ENCODE assay signal across 26 cellular contexts in genomic region chr5:1244976-1245375, GRCh38. TPM values are rescaled to one million over a fixed set of nuclear protein-coding genes. Genes with fewer than 3 reads are reported as not detected.
A peak's percentile ranks its signal among the peaks of the same experiment; 100 is the strongest.
DNase-seq lines count a peak whose midpoint lies in the region; ATAC-seq and TF ChIP-seq lines count a peak whose summit lies in the region.
"Had no signal": no experiment of that assay in that cellular context is flagged by ENCODE, and none has a peak within 500 bp of the region (broad histone marks: within the 10 kb centered on the region; RNA-seq: fewer than 3 reads in every experiment).

No MANE protein-coding gene starts in this region.

- no peaks in the 10 kb centered on the region for H3K36me3 ChIP-seq in spleen
- H3K36me3 ChIP-seq: esophagus squamous epithelium, heart right ventricle, ovary, transverse colon had no signal

- no peak for TF ChIP-seq CTCF in endothelial cell (IDR thresholded peaks at IDR 0.05; ENCODE audit: unreplicated experiment)
- peak; percentile 43 for TF ChIP-seq CTCF in progenitor cell of endocrine pancreas (IDR thresholded peaks at IDR 0.05; ENCODE audit: unreplicated experiment)
- TF ChIP-seq CTCF in spleen (IDR thresholded peaks at IDR 0.05 in 8 of 11, conservative IDR thresholded peaks at IDR 0.05 in 3 of 11), result no peak

- H3K27ac ChIP-seq in spleen, result no peak overlapping the region
- H3K27ac ChIP-seq: esophagus squamous epithelium, heart right ventricle, KMS-11, ovary, transverse colon had no signal

- no peak for TF ChIP-seq POLR2A in spleen (IDR thresholded peaks at IDR 0.05)

- H3K4me3 Mint-ChIP-seq in endothelial cell (ENCODE audit: unreplicated experiment), result no peak overlapping the region
- H3K4me3 Mint-ChIP-seq in progenitor cell of endocrine pancreas (ENCODE audit: low read depth), result no peak overlapping the region
- H3K4me3 Mint-ChIP-seq: activated CD4-positive, alpha-beta T cell treated with anti-CD3 and anti-CD28 coated beads for 36 hours; activated naive CD4-positive, alpha-beta T cell treated with anti-CD3 and anti-CD28 coated beads, Interleukin-2, amount 50 U/mL, for 24 hours; brain; CD4-positive, alpha-beta T cell; stimulated activated memory B cell treated with anti-CD40 and anti-IgM and Interleukin-4, amounts not matched to agents 10 μg/mL and 1 μg/mL and 100 μg/mL, for 72 hours; T-helper 1 cell treated with Interleukin-12 subunit alpha and Interleukin-12 subunit beta and Interleukin-4 antibody, amounts not matched to agents 30 μg/mL and 1 μg/mL, for 36 hours had no signal

- peaks cover 3 to 72% (median 34%) of the 10 kb centered on the region in 7 donors for H3K27me3 ChIP-seq in spleen (replicated peaks in 1 of 7)
- H3K27me3 ChIP-seq: ovary had no signal

- H3K4me1 Mint-ChIP-seq in endothelial cell (ENCODE audit: unreplicated experiment) (peaks cover 10% of the 10 kb centered on the region), progenitor cell of endocrine pancreas (ENCODE audit: low read depth) (peaks cover 1% of the 10 kb centered on the region)
- H3K4me1 Mint-ChIP-seq: activated CD4-positive, alpha-beta T cell treated with anti-CD3 and anti-CD28 coated beads for 36 hours; activated naive CD4-positive, alpha-beta T cell treated with anti-CD3 and anti-CD28 coated beads, Interleukin-2, amount 50 U/mL, for 24 hours; stimulated activated memory B cell treated with anti-CD40 and anti-IgM and Interleukin-4, amounts not matched to agents 10 μg/mL and 1 μg/mL and 100 μg/mL, for 72 hours had no signal

- peaks cover 0 to 5% (median 0%) of the 10 kb centered on the region in 6 donors for H3K4me1 ChIP-seq in spleen
- H3K4me1 ChIP-seq: esophagus squamous epithelium, heart right ventricle had no signal

- H3K4me3 ChIP-seq in spleen, result no peak overlapping the region
- H3K4me3 ChIP-seq: esophagus squamous epithelium, heart right ventricle, ovary, smooth muscle cell, transverse colon had no signal

- ATAC-seq in HG02970 (IDR thresholded peaks at IDR 0.05; ENCODE audit: low FRiP score, unreplicated experiment), result no peak
- no peak for ATAC-seq in GM21529 (IDR thresholded peaks at IDR 0.05; ENCODE audit: unreplicated experiment)
- ATAC-seq: activated CD4-positive, alpha-beta T cell treated with anti-CD3 and anti-CD28 coated beads for 36 hours; heart right ventricle; stimulated activated memory B cell treated with anti-CD40 and anti-IgM and Interleukin-4, amounts not matched to agents 10 μg/mL and 1 μg/mL and 100 μg/mL, for 72 hours had no signal

- 37 to 63% (median 58%) methylated on average over 6 to 10 of the region's 10 CpGs for WGBS in spleen, 5 donors

- no peaks in the 10 kb centered on the region for H3K9me3 ChIP-seq in spleen
- H3K9me3 ChIP-seq: esophagus squamous epithelium, heart right ventricle, ovary, transverse colon had no signal

- H3K36me3 Mint-ChIP-seq in endothelial cell (ENCODE audit: low read depth, unreplicated experiment) (peaks cover 4% of the 10 kb centered on the region), progenitor cell of endocrine pancreas (ENCODE audit: insufficient read depth) (no peaks in the 10 kb centered on the region)
- H3K36me3 Mint-ChIP-seq: activated naive CD4-positive, alpha-beta T cell treated with anti-CD3 and anti-CD28 coated beads, Interleukin-2, amount 50 U/mL, for 24 hours; brain; stimulated activated memory B cell treated with anti-CD40 and anti-IgM and Interleukin-4, amounts not matched to agents 10 μg/mL and 1 μg/mL and 100 μg/mL, for 72 hours had no signal

- H3K9me3 Mint-ChIP-seq in endothelial cell (ENCODE audit: unreplicated experiment), result no peaks in the 10 kb centered on the region
- no peaks in the 10 kb centered on the region for H3K9me3 Mint-ChIP-seq in progenitor cell of endocrine pancreas (ENCODE audit: low read depth)
- H3K9me3 Mint-ChIP-seq: activated naive CD4-positive, alpha-beta T cell treated with anti-CD3 and anti-CD28 coated beads, Interleukin-2, amount 50 U/mL, for 24 hours; brain; CD4-positive, alpha-beta T cell; stimulated activated memory B cell treated with anti-CD40 and anti-IgM and Interleukin-4, amounts not matched to agents 10 μg/mL and 1 μg/mL and 100 μg/mL, for 72 hours; T-helper 1 cell treated with Interleukin-12 subunit alpha and Interleukin-12 subunit beta and Interleukin-4 antibody, amounts not matched to agents 30 μg/mL and 1 μg/mL, for 36 hours had no signal

- intact Hi-C loops in spleen (cut with DNase I; ENCODE audit: low total_unique reads), result no loop called here

- DNase-seq in NCI-H146 (lab: John Stamatoyannopoulos, UW) (peak; percentile 34), NCI-H146 treated with DMSO at 0.1 percent for 48 hours (lab: John Stamatoyannopoulos, UW; ENCODE audit: unreplicated experiment) (no peak), M059J (ENCODE audit: low read depth) (peak; percentile 27), endothelial cell (ENCODE audit: low spot score) (peak; percentile 68), progenitor cell of endocrine pancreas (ENCODE audit: low spot score, unreplicated experiment) (no peak), spleen (no peak)
- DNase-seq: activated CD4-positive, alpha-beta T cell treated with anti-CD3 and anti-CD28 coated beads for 36 hours; CD4-positive, alpha-beta T cell; dermis blood vessel endothelial cell; esophagus squamous epithelium; heart right ventricle; NCI-H187; NCI-H524 treated with DMSO at 0.1 percent for 48 hours; ovary; transverse colon had no signal

- no peak overlapping the region for H3K27ac Mint-ChIP-seq in endothelial cell (ENCODE audit: unreplicated experiment)
- H3K27ac Mint-ChIP-seq in progenitor cell of endocrine pancreas, result no peak overlapping the region
- H3K27ac Mint-ChIP-seq: activated CD4-positive, alpha-beta T cell treated with anti-CD3 and anti-CD28 coated beads for 36 hours; activated naive CD4-positive, alpha-beta T cell treated with anti-CD3 and anti-CD28 coated beads, Interleukin-2, amount 50 U/mL, for 24 hours; brain; CD4-positive, alpha-beta T cell; stimulated activated memory B cell treated with anti-CD40 and anti-IgM and Interleukin-4, amounts not matched to agents 10 μg/mL and 1 μg/mL and 100 μg/mL, for 72 hours; T-helper 1 cell treated with Interleukin-12 subunit alpha and Interleukin-12 subunit beta and Interleukin-4 antibody, amounts not matched to agents 30 μg/mL and 1 μg/mL, for 36 hours had no signal

- peaks cover 9% of the 10 kb centered on the region for H3K27me3 Mint-ChIP-seq in endothelial cell (ENCODE audit: unreplicated experiment)
- H3K27me3 Mint-ChIP-seq in progenitor cell of endocrine pancreas, result peaks cover 13% of the 10 kb centered on the region
- H3K27me3 Mint-ChIP-seq: brain had no signal

RNA-seq across cellular contexts. Expression of gene SLC6A18, which starts 19.8 kb away (rescaled TPM):
- not detected in 2 replicates for total RNA-seq in M059J (2014; rRNA removed; shearing (Covaris generic))
- not detected for total RNA-seq in endothelial cell (ENCODE audit: unreplicated experiment)
- total RNA-seq in progenitor cell of endocrine pancreas, result not detected in 2 replicates
- not detected for total RNA-seq in spleen
- polyA plus RNA-seq in spleen, result not detected
- total RNA-seq: A673; activated CD4-positive, alpha-beta T cell treated with anti-CD3 and anti-CD28 coated beads for 36 hours; CD4-positive, alpha-beta T cell; dermis blood vessel endothelial cell; esophagus squamous epithelium; heart right ventricle; kidney epithelial cell; mononuclear cell; ovary; smooth muscle cell; transverse colon had no signal
- polyA plus RNA-seq: heart right ventricle, ovary, smooth muscle cell had no signal

RNA-seq across cellular contexts. Expression of gene SLC6A19, which starts 43.6 kb away (rescaled TPM):
- total RNA-seq in M059J (2014; rRNA removed; shearing (Covaris generic)), result not detected in 2 replicates
- total RNA-seq in endothelial cell (ENCODE audit: unreplicated experiment) (not detected), progenitor cell of endocrine pancreas (2.2 and 2.6 TPM in 2 replicates), spleen (under 1 TPM in 1 of 7 donors, not detected in 6; 0.50 TPM)
- under 1 TPM in 1 of 3 donors, not detected in 2; under 0.01 TPM for polyA plus RNA-seq in spleen
- total RNA-seq: A673; activated CD4-positive, alpha-beta T cell treated with anti-CD3 and anti-CD28 coated beads for 36 hours; CD4-positive, alpha-beta T cell; dermis blood vessel endothelial cell; esophagus squamous epithelium; kidney epithelial cell; mononuclear cell; smooth muscle cell had no signal
- polyA plus RNA-seq: heart right ventricle, ovary, smooth muscle cell had no signal

RNA-seq across cellular contexts. Expression of gene TERT, which starts 49.9 kb away (rescaled TPM):
- total RNA-seq in M059J (2014; rRNA removed; shearing (Covaris generic)), result 0.62 TPM in 1 of 2 replicates, not detected in the other
- total RNA-seq in endothelial cell (ENCODE audit: unreplicated experiment), result 0.28 TPM
- 3.5 and 4.3 TPM in 2 replicates for total RNA-seq in progenitor cell of endocrine pancreas
- 1 to 10 TPM in 2 of 7 donors, under 1 TPM in 3, not detected in 2; 0.16 to 5.3 (median 0.43) TPM for total RNA-seq in spleen
- under 1 TPM; 0.09 to 0.53 (median 0.19) TPM for polyA plus RNA-seq in spleen
- total RNA-seq: heart right ventricle, kidney epithelial cell, smooth muscle cell, transverse colon had no signal
- polyA plus RNA-seq: heart right ventricle, ovary, smooth muscle cell had no signal

Comparison
In these comparisons a context has a peak if more than half of its experiments do, and no peak if none do; other contexts are left out.
1. DNase-seq: peak in NCI-H146 (single experiment), M059J (single experiment) and endothelial cell (single experiment); none in NCI-H146 treated with DMSO at 0.1 percent for 48 hours (single experiment), progenitor cell of endocrine pancreas (single experiment) and spleen (single experiment).